1 cellular context compared by ENCODE assay signal in the genomic region with DNA sequence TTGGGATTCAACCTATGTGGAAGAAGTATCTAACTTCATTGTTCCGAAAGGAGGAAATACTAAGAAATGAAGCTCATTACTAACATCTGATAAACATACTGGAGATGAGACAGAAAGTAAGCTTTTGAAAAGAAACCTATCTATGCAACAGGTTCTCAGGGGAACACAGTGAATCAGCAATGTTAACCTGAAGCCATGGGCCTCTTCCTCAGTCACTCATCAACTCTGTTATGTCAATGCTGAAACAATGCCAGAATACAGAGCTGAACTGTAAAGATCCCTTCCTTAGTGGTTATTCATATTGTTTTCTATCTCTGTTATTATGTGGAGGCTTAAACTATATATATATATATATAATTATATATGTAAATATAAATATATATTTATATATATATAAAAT.
TF ChIP-seq lines count a peak whose summit lies in the region.

No MANE protein-coding gene starts in this region.

TF ChIP-seq in GM23338, 12 proteins besides CTCF, POLR2A, EP300 and RAD21 (continued from another document):
- TF ChIP-seq, protein P1, sequence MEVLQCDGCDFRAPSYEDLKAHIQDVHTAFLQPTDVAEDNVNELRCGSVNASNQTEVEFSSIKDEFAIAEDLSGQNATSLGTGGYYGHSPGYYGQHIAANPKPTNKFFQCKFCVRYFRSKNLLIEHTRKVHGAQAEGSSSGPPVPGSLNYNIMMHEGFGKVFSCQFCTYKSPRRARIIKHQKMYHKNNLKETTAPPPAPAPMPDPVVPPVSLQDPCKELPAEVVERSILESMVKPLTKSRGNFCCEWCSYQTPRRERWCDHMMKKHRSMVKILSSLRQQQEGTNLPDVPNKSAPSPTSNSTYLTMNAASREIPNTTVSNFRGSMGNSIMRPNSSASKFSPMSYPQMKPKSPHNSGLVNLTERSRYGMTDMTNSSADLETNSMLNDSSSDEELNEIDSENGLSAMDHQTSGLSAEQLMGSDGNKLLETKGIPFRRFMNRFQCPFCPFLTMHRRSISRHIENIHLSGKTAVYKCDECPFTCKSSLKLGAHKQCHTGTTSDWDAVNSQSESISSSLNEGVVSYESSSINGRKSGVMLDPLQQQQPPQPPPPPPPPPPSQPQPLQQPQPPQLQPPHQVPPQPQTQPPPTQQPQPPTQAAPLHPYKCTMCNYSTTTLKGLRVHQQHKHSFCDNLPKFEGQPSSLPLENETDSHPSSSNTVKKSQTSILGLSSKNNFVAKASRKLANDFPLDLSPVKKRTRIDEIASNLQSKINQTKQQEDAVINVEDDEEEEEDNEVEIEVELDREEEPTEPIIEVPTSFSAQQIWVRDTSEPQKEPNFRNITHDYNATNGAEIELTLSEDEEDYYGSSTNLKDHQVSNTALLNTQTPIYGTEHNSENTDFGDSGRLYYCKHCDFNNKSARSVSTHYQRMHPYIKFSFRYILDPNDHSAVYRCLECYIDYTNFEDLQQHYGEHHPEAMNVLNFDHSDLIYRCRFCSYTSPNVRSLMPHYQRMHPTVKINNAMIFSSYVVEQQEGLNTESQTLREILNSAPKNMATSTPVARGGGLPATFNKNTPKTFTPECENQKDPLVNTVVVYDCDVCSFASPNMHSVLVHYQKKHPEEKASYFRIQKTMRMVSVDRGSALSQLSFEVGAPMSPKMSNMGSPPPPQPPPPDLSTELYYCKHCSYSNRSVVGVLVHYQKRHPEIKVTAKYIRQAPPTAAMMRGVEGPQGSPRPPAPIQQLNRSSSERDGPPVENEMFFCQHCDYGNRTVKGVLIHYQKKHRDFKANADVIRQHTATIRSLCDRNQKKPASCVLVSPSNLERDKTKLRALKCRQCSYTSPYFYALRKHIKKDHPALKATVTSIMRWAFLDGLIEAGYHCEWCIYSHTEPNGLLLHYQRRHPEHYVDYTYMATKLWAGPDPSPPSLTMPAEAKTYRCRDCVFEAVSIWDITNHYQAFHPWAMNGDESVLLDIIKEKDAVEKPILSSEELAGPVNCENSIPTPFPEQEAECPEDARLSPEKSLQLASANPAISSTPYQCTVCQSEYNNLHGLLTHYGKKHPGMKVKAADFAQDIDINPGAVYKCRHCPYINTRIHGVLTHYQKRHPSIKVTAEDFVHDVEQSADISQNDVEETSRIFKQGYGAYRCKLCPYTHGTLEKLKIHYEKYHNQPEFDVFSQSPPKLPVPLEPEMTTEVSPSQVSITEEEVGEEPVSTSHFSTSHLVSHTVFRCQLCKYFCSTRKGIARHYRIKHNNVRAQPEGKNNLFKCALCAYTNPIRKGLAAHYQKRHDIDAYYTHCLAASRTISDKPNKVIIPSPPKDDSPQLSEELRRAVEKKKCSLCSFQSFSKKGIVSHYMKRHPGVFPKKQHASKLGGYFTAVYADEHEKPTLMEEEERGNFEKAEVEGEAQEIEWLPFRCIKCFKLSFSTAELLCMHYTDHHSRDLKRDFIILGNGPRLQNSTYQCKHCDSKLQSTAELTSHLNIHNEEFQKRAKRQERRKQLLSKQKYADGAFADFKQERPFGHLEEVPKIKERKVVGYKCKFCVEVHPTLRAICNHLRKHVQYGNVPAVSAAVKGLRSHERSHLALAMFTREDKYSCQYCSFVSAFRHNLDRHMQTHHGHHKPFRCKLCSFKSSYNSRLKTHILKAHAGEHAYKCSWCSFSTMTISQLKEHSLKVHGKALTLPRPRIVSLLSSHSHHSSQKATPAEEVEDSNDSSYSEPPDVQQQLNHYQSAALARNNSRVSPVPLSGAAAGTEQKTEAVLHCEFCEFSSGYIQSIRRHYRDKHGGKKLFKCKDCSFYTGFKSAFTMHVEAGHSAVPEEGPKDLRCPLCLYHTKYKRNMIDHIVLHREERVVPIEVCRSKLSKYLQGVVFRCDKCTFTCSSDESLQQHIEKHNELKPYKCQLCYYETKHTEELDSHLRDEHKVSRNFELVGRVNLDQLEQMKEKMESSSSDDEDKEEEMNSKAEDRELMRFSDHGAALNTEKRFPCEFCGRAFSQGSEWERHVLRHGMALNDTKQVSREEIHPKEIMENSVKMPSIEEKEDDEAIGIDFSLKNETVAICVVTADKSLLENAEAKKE (CRISPR knock-in tag; IDR thresholded peaks at IDR 0.05) = no peak
